In the genomic region with DNA sequence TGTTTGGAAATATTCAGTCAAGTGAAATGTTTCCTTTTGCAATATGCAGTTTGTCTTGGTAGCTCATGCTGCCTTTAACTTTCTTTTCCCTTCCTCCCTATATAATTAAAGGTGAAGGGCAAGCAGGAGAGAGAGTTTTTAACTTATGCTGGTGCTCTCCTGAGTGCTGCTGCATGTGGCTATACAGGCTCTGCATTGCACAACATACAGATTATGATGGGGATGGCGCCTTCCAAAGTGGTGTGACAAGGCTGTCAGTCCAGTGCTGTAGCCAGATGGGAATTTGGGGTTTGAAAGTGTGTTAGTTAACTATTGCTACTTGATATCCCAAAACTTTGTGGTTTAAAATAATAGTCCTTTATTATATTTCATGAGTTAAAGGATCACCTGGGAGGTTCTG, we compare ENCODE assay signal across 29 cellular contexts.
"Had no signal": no experiment of that assay in that cellular context is flagged by ENCODE, and none has a peak within 500 bp of the region (broad histone marks: within the 10 kb centered on the region; RNA-seq: fewer than 3 reads in every experiment).

No MANE protein-coding gene starts in this region.

- H3K9me3 ChIP-seq: gastroesophageal sphincter, mucosa of descending colon, right lobe of liver, suprapubic skin, upper lobe of right lung, uterus had no signal

- H3K27me3 ChIP-seq: esophagus muscularis mucosa, foreskin keratinocyte, gastroesophageal sphincter, heart right ventricle, right lobe of liver, suprapubic skin, transverse colon, upper lobe of right lung, uterus had no signal

- H3K4me1 Mint-ChIP-seq: mesothelial cell of epicardium; naive B cell; neural crest cell; stimulated activated naive CD8-positive, alpha-beta T cell treated with anti-CD3 and anti-CD28 coated beads, Interleukin-15, amount 100 ng/mL, for 72 hours had no signal

- H3K4me1 ChIP-seq: esophagus muscularis mucosa, foreskin keratinocyte, gastroesophageal sphincter, heart right ventricle, parathyroid adenoma, right lobe of liver, suprapubic skin, upper lobe of right lung, uterus had no signal

- H3K27ac ChIP-seq: epithelial cell of prostate, esophagus muscularis mucosa, foreskin keratinocyte, gastroesophageal sphincter, heart right ventricle, parathyroid adenoma, right lobe of liver, suprapubic skin, transverse colon, upper lobe of right lung, uterus had no signal

- H3K9ac ChIP-seq: parathyroid adenoma had no signal

- DNase-seq: cortex of kidney; effector memory CD8-positive, alpha-beta T cell; foreskin keratinocyte; glutamatergic neuron; heart right ventricle; hypothalamus; mesenchymal stem cell; mucosa of descending colon; naive B cell; right lobe of liver; small intestine; stimulated activated CD4-positive, alpha-beta T cell treated with anti-CD3 and anti-CD28 coated beads, Interleukin-15, amount 100 ng/mL, for 24 hours; stimulated activated CD4-positive, alpha-beta T cell treated with anti-CD3 and anti-CD28 coated beads, Interleukin-2, amount 100 ng/mL, for 48 hours; stimulated activated naive CD4-positive, alpha-beta T cell; stimulated activated naive CD8-positive, alpha-beta T cell treated with anti-CD3 and anti-CD28 coated beads, Interleukin-15, amount 100 ng/mL, for 72 hours; transverse colon; upper lobe of right lung; uterus had no signal

- H3K36me3 Mint-ChIP-seq: mesothelial cell of epicardium; naive B cell; natural killer cell treated with Interleukin-12 subunit alpha and Interleukin-12 subunit beta and Interleukin-15 and Interleukin-18, amount 100 ng/mL, for 72 hours had no signal

- H3K4me3 Mint-ChIP-seq: effector memory CD8-positive, alpha-beta T cell; mesothelial cell of epicardium; naive B cell; natural killer cell treated with Interleukin-12 subunit alpha and Interleukin-12 subunit beta and Interleukin-15 and Interleukin-18, amount 100 ng/mL, for 72 hours; neural crest cell; stimulated activated naive CD8-positive, alpha-beta T cell treated with anti-CD3 and anti-CD28 coated beads, Interleukin-15, amount 100 ng/mL, for 72 hours had no signal

- H3K27ac Mint-ChIP-seq: effector memory CD8-positive, alpha-beta T cell; mesothelial cell of epicardium; natural killer cell treated with Interleukin-12 subunit alpha and Interleukin-12 subunit beta and Interleukin-15 and Interleukin-18, amount 100 ng/mL, for 72 hours; progenitor cell of endocrine pancreas; stimulated activated naive CD8-positive, alpha-beta T cell treated with anti-CD3 and anti-CD28 coated beads, Interleukin-15, amount 100 ng/mL, for 72 hours had no signal

- H3K36me3 ChIP-seq: esophagus muscularis mucosa, gastroesophageal sphincter, heart right ventricle, right lobe of liver, suprapubic skin, transverse colon, upper lobe of right lung, uterus had no signal

- H3K4me3 ChIP-seq: esophagus muscularis mucosa, gastroesophageal sphincter, heart right ventricle, lung, mucosa of descending colon, right lobe of liver, suprapubic skin, transverse colon, upper lobe of right lung, uterus had no signal

- ATAC-seq: effector memory CD8-positive, alpha-beta T cell; foreskin keratinocyte; gastroesophageal sphincter; heart right ventricle; left lobe of liver; mucosa of descending colon; natural killer cell treated with Interleukin-12 subunit alpha and Interleukin-12 subunit beta and Interleukin-15 and Interleukin-18, amount 100 ng/mL, for 72 hours; right lobe of liver; stimulated activated naive CD8-positive, alpha-beta T cell treated with anti-CD3 and anti-CD28 coated beads, Interleukin-15, amount 100 ng/mL, for 72 hours; upper lobe of right lung had no signal

- H3K27me3 Mint-ChIP-seq: progenitor cell of endocrine pancreas had no signal
